8 cellular contexts compared by ENCODE assay signal in genomic region chr5:35003018-35003957, GRCh38. TPM values are rescaled to one million over a fixed set of nuclear protein-coding genes. Genes with fewer than 3 reads are reported as not detected.
DNase-seq lines count a peak whose midpoint lies in the region; ATAC-seq, FAIRE-seq and TF ChIP-seq lines count a peak whose summit lies in the region.

No MANE protein-coding gene starts in this region.

- H4K20me1 ChIP-seq in MM.1S (ENCODE audit: insufficient read depth, low read length) = no peaks in the 10 kb centered on the region

- no peaks in the 10 kb centered on the region for H3K79me2 ChIP-seq in MM.1S (ENCODE audit: low read length)

- H3K9ac ChIP-seq in MM.1S (ENCODE audit: low read length) = no peak overlapping the region

- intact Hi-C loops in psoas muscle (cut with DNase I) = loop anchor here in 1 of 2 donors (10.0 kb wide), 2 partner anchors 478 to 518 kb away; no protein-coding TSS in a partner anchor

- no peak overlapping the region for H3K27ac ChIP-seq in MM.1S (ENCODE audit: low read length)
- H3K27ac ChIP-seq in psoas muscle = no peak overlapping the region

- H3K4me1 ChIP-seq in MM.1S (ENCODE audit: low read length) = peaks cover 12% of the 10 kb centered on the region; the same call in 1 of the 2 replicates
- no peaks in the 10 kb centered on the region for H3K4me1 ChIP-seq in psoas muscle

- H3K27me3 ChIP-seq in MM.1S (replicated peaks; ENCODE audit: insufficient read depth, low read length) (no peaks in the 10 kb centered on the region), psoas muscle (ENCODE audit: insufficient read depth in 3 of 3, low read length in 2 of 3) (peaks cover 0 to 4% (median 0%) of the 10 kb centered on the region in 3 donors)

- TF ChIP-seq CTCF in MM.1S (IDR thresholded peaks at IDR 0.05; ENCODE audit: low read length) (peak; percentile 91), psoas muscle (IDR thresholded peaks at IDR 0.05) (peak; percentile 76)

- H3K9me2 ChIP-seq in MM.1S (replicated peaks; ENCODE audit: insufficient read depth, low read length) = no peaks in the 10 kb centered on the region

- peak; percentile 49 for FAIRE-seq in G401.6 (lab: Jason Lieb, UNC)

- H3K4me2 ChIP-seq in MM.1S (ENCODE audit: low read depth, low read length) = no peak overlapping the region

- DNase-seq in MM.1S (peak; percentile 73), SHP77 treated with DMSO at 0.1 percent for 48 hours (lab: John Stamatoyannopoulos, UW) (peak; percentile 51), glomerular endothelial cell (ENCODE audit: extremely low read depth, low read depth, low spot score) (peak; percentile 12), psoas muscle (peak; percentile 43 to 57)
- DNase-seq in activated naive CD4-positive, alpha-beta T cell treated with Interleukin-2 at 50 U/mL for 16 hours = peak; percentile 49

- ATAC-seq in GM21825 (IDR thresholded peaks at IDR 0.05; ENCODE audit: unreplicated experiment) (peak; percentile 76), psoas muscle (peak; percentile 32 to 62 (median 58)), HG03108 (IDR thresholded peaks at IDR 0.05; ENCODE audit: unreplicated experiment) (no peak)

- no peaks in the 10 kb centered on the region for H3F3A ChIP-seq in MM.1S (ENCODE audit: insufficient read depth, low read length)

- H2AFZ ChIP-seq in MM.1S (ENCODE audit: low read length) = no peak overlapping the region

- H3K4me3 ChIP-seq in MM.1S (ENCODE audit: low read length) (no peak overlapping the region), psoas muscle (no peak overlapping the region)

- H3K9me3 ChIP-seq in MM.1S (replicated peaks; ENCODE audit: insufficient read depth, low read length) (no peaks in the 10 kb centered on the region), psoas muscle (no peaks in the 10 kb centered on the region)

- 38 to 41% (median 39%) methylated on average over 18 of the region's 18 CpGs for WGBS in psoas muscle, 3 donors

- H3K36me3 ChIP-seq in MM.1S (replicated peaks; ENCODE audit: insufficient read depth, low read length) (no peaks in the 10 kb centered on the region), psoas muscle (ENCODE audit: insufficient read depth in 1 of 2, low read depth in 1 of 2) (no peaks in the 10 kb centered on the region)

RNA-seq across cellular contexts. Expression of gene AGXT2, which starts 44.5 kb away (rescaled TPM):
- total RNA-seq in glomerular endothelial cell (not detected in 2 replicates), psoas muscle (not detected)
- not detected for polyA plus RNA-seq in psoas muscle

Comparison
In these comparisons a context has a peak if more than half of its experiments do, and no peak if none do; other contexts are left out.
1. DNase-seq: peak in every context shown above with its lines; median percentile 73 in MM.1S; 51 in SHP77 treated with DMSO at 0.1 percent for 48 hours; 50 in psoas muscle; 49 in activated naive CD4-positive, alpha-beta T cell treated with Interleukin-2 at 50 U/mL for 16 hours; 12 in glomerular endothelial cell.